10 cellular contexts compared by ENCODE assay signal in the genomic region with DNA sequence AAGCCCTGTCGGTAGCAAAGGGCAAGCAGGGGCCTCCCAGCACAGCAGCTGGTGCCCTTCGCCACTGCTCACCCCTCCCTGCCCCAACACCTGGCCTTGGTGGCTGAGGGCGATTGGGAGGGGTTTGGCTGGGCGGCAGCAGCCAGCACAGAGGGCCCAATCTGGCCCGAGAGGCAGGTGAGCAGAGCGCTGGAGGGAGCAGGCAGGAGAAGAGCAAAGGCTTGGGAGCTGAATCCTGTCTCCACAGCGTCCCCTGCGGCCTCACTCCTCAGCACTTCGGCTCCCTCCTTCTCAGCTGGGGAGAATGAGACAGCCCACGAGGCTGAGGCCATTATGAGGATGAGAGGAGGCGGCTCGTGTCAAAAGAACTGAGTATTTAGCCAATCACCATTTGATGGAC.
DNase-seq lines count a peak whose midpoint lies in the region; ATAC-seq and TF ChIP-seq lines count a peak whose summit lies in the region.
"Had no signal": no experiment of that assay in that cellular context is flagged by ENCODE, and none has a peak within 500 bp of the region (broad histone marks: within the 10 kb centered on the region; RNA-seq: fewer than 3 reads in every experiment).

No MANE protein-coding gene starts in this region.

- H2AFZ ChIP-seq in OCI-LY3 (ENCODE audit: low read depth, low read length), result 0 out of 2 replicates have a peak overlapping the region, but pooled peaks have one; percentile 11

- intact Hi-C loops in heart right ventricle (cut with DNase I), result loop anchor here in 4 of 10 donors (10.0 kb wide), 3 partner anchors 134 to 294 kb away; a partner anchor contains a TSS
- intact Hi-C loops in cardiac septum (cut with DNase I), result no loop called here

- H3K9me3 Mint-ChIP-seq in glutamatergic neuron (ENCODE audit: unreplicated experiment), result peaks cover 11% of the 10 kb centered on the region
- H3K9me3 Mint-ChIP-seq in stimulated activated naive B cell treated with anti-CD40 and anti-IgM and Interleukin-4, amounts not matched to agents 10 μg/mL and 1 μg/mL and 100 μg/mL, for 72 hours, result no peaks in the 10 kb centered on the region
- H3K9me3 Mint-ChIP-seq: activated T-helper 2 cell treated with anti-CD3 and anti-CD28 coated beads, Interferon-gamma antibody, Interleukin-2, Interleukin-4, amounts not matched to agents 10 μg/mL and 5 μg/mL and 100 μg/mL, durations not matched to agents 14 hours and 24 hours and 36 hours had no signal

- H3K4me2 ChIP-seq in OCI-LY3 (ENCODE audit: low read length), result peak overlapping the region; percentile 77

- H3K4me3 Mint-ChIP-seq in glutamatergic neuron (ENCODE audit: unreplicated experiment), result peak overlapping the region; percentile 38
- no peak overlapping the region for H3K4me3 Mint-ChIP-seq in stimulated activated naive B cell treated with anti-CD40 and anti-IgM and Interleukin-4, amounts not matched to agents 10 μg/mL and 1 μg/mL and 100 μg/mL, for 72 hours

- WGBS in heart right ventricle, 2 donors, result 71 to 76% methylated on average over 12 of the region's 12 CpGs

- no peaks in the 10 kb centered on the region for H3K9me3 ChIP-seq in heart right ventricle
- no peaks in the 10 kb centered on the region for H3K9me3 ChIP-seq in OCI-LY3 (ENCODE audit: insufficient read depth, low read length)

- H3K27ac ChIP-seq in heart right ventricle, result no peak overlapping the region
- no peak overlapping the region for H3K27ac ChIP-seq in OCI-LY3 (ENCODE audit: low read length)
- H3K27ac ChIP-seq: epithelial cell of prostate had no signal

- DNase-seq in heart right ventricle (no peak), cardiac septum (ENCODE audit: low spot score) (no peak), glutamatergic neuron (peak; percentile 75), CD1c-positive myeloid dendritic cell (ENCODE audit: extremely low spot score) (no peak), NCI-H1048 (lab: John Stamatoyannopoulos, UW) (no peak)
- no peak for DNase-seq in stimulated activated naive B cell treated with anti-CD40 and anti-IgM and Interleukin-4, amounts not matched to agents 10 μg/mL and 1 μg/mL and 100 μg/mL, for 72 hours

- no peaks in the 10 kb centered on the region for H3K79me2 ChIP-seq in OCI-LY3 (ENCODE audit: low read length)

- H3K27me3 Mint-ChIP-seq in glutamatergic neuron (ENCODE audit: unreplicated experiment), result peaks cover 18% of the 10 kb centered on the region
- peaks cover 22 to 37% of the 10 kb centered on the region in 2 donors for H3K27me3 Mint-ChIP-seq in stimulated activated naive B cell treated with anti-CD40 and anti-IgM and Interleukin-4, amounts not matched to agents 10 μg/mL and 1 μg/mL and 100 μg/mL, for 72 hours

- H3K27me3 ChIP-seq in heart right ventricle, result no peaks in the 10 kb centered on the region
- peaks cover 16% of the 10 kb centered on the region for H3K27me3 ChIP-seq in OCI-LY3 (ENCODE audit: low read depth, low read length)

- H3K4me1 ChIP-seq in heart right ventricle (peaks cover 11 to 78% (median 39%) of the 10 kb centered on the region in 9 donors), OCI-LY3 (ENCODE audit: low read length) (peaks cover 37% of the 10 kb centered on the region)

- peak in 3 of 8 donors; percentile 15 to 38 (median 38) for ATAC-seq in heart right ventricle
- ATAC-seq in stimulated activated naive B cell treated with anti-CD40 and anti-IgM and Interleukin-4, amounts not matched to agents 10 μg/mL and 1 μg/mL and 100 μg/mL, for 72 hours (replicated peaks), result peak; percentile 17 to 28
- no peak for ATAC-seq in GM21737 (IDR thresholded peaks at IDR 0.05; ENCODE audit: unreplicated experiment)

- no peak overlapping the region for H3K9ac ChIP-seq in OCI-LY3 (ENCODE audit: low read length)

- no peaks in the 10 kb centered on the region for H4K20me1 ChIP-seq in OCI-LY3 (ENCODE audit: insufficient read depth, low read length)

- H3K36me3 ChIP-seq in heart right ventricle (no peaks in the 10 kb centered on the region), OCI-LY3 (replicated peaks; ENCODE audit: low read depth, low read length) (no peaks in the 10 kb centered on the region)

- TF ChIP-seq CTCF in heart right ventricle (IDR thresholded peaks at IDR 0.05) (peak in 6 of 9 donors; percentile 20 to 48 (median 26)), OCI-LY3 (IDR thresholded peaks at IDR 0.05; ENCODE audit: low read depth, low read length) (no peak), glutamatergic neuron (IDR thresholded peaks at IDR 0.05; ENCODE audit: partially characterized antibody, unreplicated experiment) (no peak)

- H3K36me3 Mint-ChIP-seq in glutamatergic neuron (ENCODE audit: unreplicated experiment), result no peaks in the 10 kb centered on the region
- no peaks in the 10 kb centered on the region for H3K36me3 Mint-ChIP-seq in stimulated activated naive B cell treated with anti-CD40 and anti-IgM and Interleukin-4, amounts not matched to agents 10 μg/mL and 1 μg/mL and 100 μg/mL, for 72 hours

- H3K4me3 ChIP-seq in heart right ventricle (no peak overlapping the region), OCI-LY3 (ENCODE audit: low read length) (peak overlapping the region; percentile 37; the same call in 1 of the 2 replicates)

- peak overlapping the region; percentile 52 for H3K27ac Mint-ChIP-seq in glutamatergic neuron (ENCODE audit: unreplicated experiment)
- H3K27ac Mint-ChIP-seq in stimulated activated naive B cell treated with anti-CD40 and anti-IgM and Interleukin-4, amounts not matched to agents 10 μg/mL and 1 μg/mL and 100 μg/mL, for 72 hours, result peak overlapping the region; percentile 75
- H3K27ac Mint-ChIP-seq: activated T-helper 2 cell treated with anti-CD3 and anti-CD28 coated beads, Interferon-gamma antibody, Interleukin-2, Interleukin-4, amounts not matched to agents 10 μg/mL and 5 μg/mL and 100 μg/mL, durations not matched to agents 14 hours and 24 hours and 36 hours had no signal

- H3K4me1 Mint-ChIP-seq in glutamatergic neuron (ENCODE audit: low read depth, unreplicated experiment), result peaks cover 48% of the 10 kb centered on the region
- H3K4me1 Mint-ChIP-seq in stimulated activated naive B cell treated with anti-CD40 and anti-IgM and Interleukin-4, amounts not matched to agents 10 μg/mL and 1 μg/mL and 100 μg/mL, for 72 hours, result peaks cover 38 to 42% of the 10 kb centered on the region in 2 donors

Comparison
In these comparisons a context has a peak if more than half of its experiments do, and no peak if none do; other contexts are left out.
1. CTCF ChIP-seq: peak in heart right ventricle (6 of 9); none in OCI-LY3 (single experiment) and glutamatergic neuron (single experiment).